ENCODE assay signal across 9 cellular contexts in the genomic region with DNA sequence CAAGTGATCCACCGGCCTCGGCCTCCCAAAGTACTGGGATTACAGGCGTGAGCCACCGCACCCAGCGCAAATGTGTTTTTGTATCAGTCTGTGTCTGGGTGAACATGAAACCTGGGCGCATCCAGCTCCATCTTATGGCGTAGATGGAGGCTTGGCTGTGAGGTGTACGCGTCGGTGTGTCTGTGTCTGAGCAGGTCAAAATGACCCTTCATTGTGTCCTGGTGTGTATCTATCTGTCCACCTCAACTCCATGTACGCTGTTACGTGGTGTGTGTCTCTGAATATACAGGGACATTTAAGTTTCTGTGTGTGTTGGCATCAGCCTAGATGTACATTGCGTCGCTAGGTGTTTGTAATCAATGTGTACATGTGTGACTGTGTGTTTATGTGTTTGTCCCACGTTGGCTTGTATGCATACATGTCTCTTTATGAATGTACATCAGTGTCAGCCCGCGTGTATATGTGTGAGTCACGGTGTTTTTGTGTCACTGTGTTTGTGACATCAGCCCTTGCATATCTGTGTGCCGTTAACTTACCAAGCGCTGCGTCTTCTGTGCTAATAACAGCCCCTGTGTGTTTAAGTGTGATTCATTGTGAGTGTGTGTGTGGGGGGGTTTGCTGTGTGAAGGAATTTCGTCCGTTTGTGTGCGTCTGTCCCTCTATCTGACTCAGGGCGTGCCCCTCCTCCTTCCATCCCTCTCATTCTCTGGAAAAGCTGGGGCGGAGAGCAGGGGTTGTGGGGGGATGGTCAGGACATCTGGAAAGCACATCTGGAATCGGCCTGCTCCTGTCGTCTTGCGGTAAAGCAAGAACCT. TPM values are rescaled to one million over a fixed set of nuclear protein-coding genes. Genes with fewer than 3 reads are reported as not detected.
DNase-seq lines count a peak whose midpoint lies in the region; ATAC-seq and TF ChIP-seq lines count a peak whose summit lies in the region.
"Had no signal": no experiment of that assay in that cellular context is flagged by ENCODE, and none has a peak within 500 bp of the region (broad histone marks: within the 10 kb centered on the region; RNA-seq: fewer than 3 reads in every experiment).

No MANE protein-coding gene starts in this region.

- peaks cover 0 to 5% (median 0%) of the 10 kb centered on the region in 4 donors for H3K36me3 ChIP-seq in upper lobe of left lung
- H3K36me3 ChIP-seq: BLaER1 had no signal

- 40 to 54% methylated on average over 24 to 29 of the region's 29 CpGs for WGBS in upper lobe of left lung, 2 donors

- TF ChIP-seq EP300 in upper lobe of left lung (IDR thresholded peaks at IDR 0.05): peak in 1 of 4 donors; percentile 25

- peak overlapping the region; percentile 57 for H3K4me3 ChIP-seq in fibroblast of the aortic adventitia (ENCODE audit: low read depth, low read length)
- H3K4me3 ChIP-seq in upper lobe of left lung: peak overlapping the region in 3 of 4 donors; percentile 48 to 61 (median 56)
- H3K4me3 ChIP-seq: BLaER1 had no signal

- TF ChIP-seq CTCF in fibroblast of the aortic adventitia (IDR thresholded peaks at IDR 0.05; ENCODE audit: insufficient read depth, low read length): no peak
- TF ChIP-seq CTCF in upper lobe of left lung (IDR thresholded peaks at IDR 0.05): no peak

- peak; percentile 78 for DNase-seq in activated effector memory CD4-positive, alpha-beta T cell treated with anti-CD3 and anti-CD28 coated beads, Interleukin-2, amount 50 U/mL, for 16 hours
- no peak for DNase-seq in activated effector memory CD4-positive, alpha-beta T cell treated with Interleukin-2 at 50 U/mL for 16 hours
- DNase-seq in activated T-cell treated with anti-CD3 and anti-CD28 coated beads for 4 hours: peak; percentile 40
- peak; percentile 99 for DNase-seq in fibroblast of the aortic adventitia (ENCODE audit: low read depth)
- peak; percentile 98 for DNase-seq in non-pigmented ciliary epithelial cell (ENCODE audit: low read depth)
- DNase-seq in upper lobe of left lung: peak in 1 of 2 donors; percentile 51
- DNase-seq in cerebellar nuclear complex (lab: John Stamatoyannopoulos, UW): no peak
- DNase-seq in AML-193 (lab: John Stamatoyannopoulos, UW): no peak

- no peak for TF ChIP-seq POLR2A in upper lobe of left lung (IDR thresholded peaks at IDR 0.05)

- ATAC-seq in upper lobe of left lung (ENCODE audit: low FRiP score in 2 of 2): peak; percentile 54 to 86

- H3K9me3 ChIP-seq in upper lobe of left lung: no peaks in the 10 kb centered on the region
- H3K9me3 ChIP-seq: BLaER1 had no signal

- H3K27me3 ChIP-seq in upper lobe of left lung: peaks cover 0 to 6% (median 0%) of the 10 kb centered on the region in 4 donors

- peaks cover 13 to 19% (median 16%) of the 10 kb centered on the region in 4 donors for H3K4me1 ChIP-seq in upper lobe of left lung

- peak overlapping the region; percentile 65 to 83 (median 71) for H3K27ac ChIP-seq in upper lobe of left lung
- H3K27ac ChIP-seq: BLaER1 had no signal

RNA-seq across cellular contexts. Expression of gene AXL, which starts 6.4 kb away (rescaled TPM):
- total RNA-seq in fibroblast of the aortic adventitia (ENCODE audit: low replicate concordance) (121 and 305 TPM in 2 replicates), upper lobe of left lung (10 to 100 TPM; 28.4 to 96.9 (median 71.7) TPM)

RNA-seq across cellular contexts. Expression of gene CYP2S1, which starts 32.4 kb away (rescaled TPM):
- total RNA-seq in fibroblast of the aortic adventitia (ENCODE audit: low replicate concordance) (0.45 TPM in 1 of 2 replicates, not detected in the other), upper lobe of left lung (10 to 100 TPM in 4 of 6 donors, 1 to 10 TPM in 2; 5.2 to 40.6 (median 20.1) TPM)

RNA-seq across cellular contexts. Expression of gene HNRNPUL1, which starts 38.7 kb away (rescaled TPM):
- total RNA-seq in fibroblast of the aortic adventitia (ENCODE audit: low replicate concordance) (98.4 and 108 TPM in 2 replicates), upper lobe of left lung (100 to 1,000 TPM; 152 to 351 (median 211) TPM)

Comparison
In these comparisons a context has a peak if more than half of its experiments do, and no peak if none do; other contexts are left out.
1. DNase-seq: peak in activated effector memory CD4-positive, alpha-beta T cell treated with anti-CD3 and anti-CD28 coated beads, Interleukin-2, amount 50 U/mL, for 16 hours (single experiment), activated T-cell treated with anti-CD3 and anti-CD28 coated beads for 4 hours (single experiment), fibroblast of the aortic adventitia (single experiment) and non-pigmented ciliary epithelial cell (single experiment); none in activated effector memory CD4-positive, alpha-beta T cell treated with Interleukin-2 at 50 U/mL for 16 hours (single experiment), cerebellar nuclear complex (0 of 2) and AML-193 (0 of 2).